In genomic region chr7:24885305-24885704, GRCh38 we compare ENCODE assay signal across 18 cellular contexts.
A peak's percentile ranks its signal among the peaks of the same experiment; 100 is the strongest.
DNase-seq lines count a peak whose midpoint lies in the region; ATAC-seq and TF ChIP-seq lines count a peak whose summit lies in the region.
"Had no signal": no experiment of that assay in that cellular context is flagged by ENCODE, and none has a peak within 500 bp of the region (broad histone marks: within the 10 kb centered on the region; RNA-seq: fewer than 3 reads in every experiment).

No MANE protein-coding gene starts in this region.

- WGBS in psoas muscle, 3 donors: 25 to 55% (median 30%) methylated on average over 2 of the region's 2 CpGs

- H3K4me1 Mint-ChIP-seq in activated T-helper 2 cell treated with anti-CD3 and anti-CD28 coated beads, Interferon-gamma antibody, Interleukin-2, Interleukin-4, amounts not matched to agents 10 μg/mL and 5 μg/mL and 100 μg/mL, durations not matched to agents 14 hours and 24 hours and 36 hours (ENCODE audit: low read depth): peaks cover 73% of the 10 kb centered on the region

- DNase-seq in NOMO-1 treated with DMSO at 0.1 percent for 48 hours (lab: John Stamatoyannopoulos, UW; ENCODE audit: unreplicated experiment) (peak; percentile 7), NOMO-1 (lab: John Stamatoyannopoulos, UW; ENCODE audit: unreplicated experiment in 2 of 2) (no peak), NCI-H2107 treated with DMSO at 0.1 percent for 48 hours (lab: John Stamatoyannopoulos, UW; ENCODE audit: unreplicated experiment) (peak; percentile 98), psoas muscle (no peak)
- DNase-seq in activated T-helper 2 cell treated with anti-CD3 and anti-CD28 coated beads, Interferon-gamma antibody, Interleukin-2, Interleukin-4, amounts not matched to agents 10 μg/mL and 5 μg/mL and 100 μg/mL, durations not matched to agents 14 hours and 24 hours and 36 hours (ENCODE audit: low spot score): no peak
- DNase-seq: activated B cell treated with CpG ODN at 0.5 μM for 24 hours; activated CD8-positive, alpha-beta memory T cell treated with anti-CD3 and anti-CD28 coated beads, Interleukin-2, amount 50 U/mL, for 48 hours; foreskin melanocyte; naive thymus-derived CD4-positive, alpha-beta T cell; NCI-H446 treated with DMSO at 0.1 percent for 48 hours; Peyer's patch; retina; substantia nigra had no signal

- H3K27ac ChIP-seq in psoas muscle: peak overlapping the region; percentile 44
- H3K27ac ChIP-seq: Peyer's patch had no signal

- H3K9me3 ChIP-seq in psoas muscle: no peaks in the 10 kb centered on the region
- H3K9me3 ChIP-seq: Peyer's patch had no signal

- H3K36me3 ChIP-seq in psoas muscle (ENCODE audit: insufficient read depth in 1 of 2, low read depth in 1 of 2): no peaks in the 10 kb centered on the region
- H3K36me3 ChIP-seq: Peyer's patch had no signal

- intact Hi-C loops in activated T-helper 2 cell treated with anti-CD3 and anti-CD28 coated beads, Interferon-gamma antibody, Interleukin-2, Interleukin-4, amounts not matched to agents 10 μg/mL and 5 μg/mL and 100 μg/mL, durations not matched to agents 14 hours and 24 hours and 36 hours (cut with micrococcal nuclease): no loop called here
- intact Hi-C loops in psoas muscle (cut with DNase I): no loop called here

- H3K4me1 ChIP-seq in psoas muscle: peaks cover 31% of the 10 kb centered on the region

- no peak for TF ChIP-seq CTCF in psoas muscle (IDR thresholded peaks at IDR 0.05)

- no peaks in the 10 kb centered on the region for H3K9me3 Mint-ChIP-seq in activated T-helper 2 cell treated with anti-CD3 and anti-CD28 coated beads, Interferon-gamma antibody, Interleukin-2, Interleukin-4, amounts not matched to agents 10 μg/mL and 5 μg/mL and 100 μg/mL, durations not matched to agents 14 hours and 24 hours and 36 hours
- H3K9me3 Mint-ChIP-seq: activated B cell treated with CpG ODN at 0.5 μM for 24 hours; activated naive CD4-positive, alpha-beta T cell treated with anti-CD3 and anti-CD28 coated beads, Interleukin-2, amount 50 U/mL, for 72 hours; central memory CD8-positive, alpha-beta T cell; naive thymus-derived CD4-positive, alpha-beta T cell had no signal

- no peaks in the 10 kb centered on the region for H3K27me3 ChIP-seq in psoas muscle (ENCODE audit: insufficient read depth in 3 of 3, low read length in 2 of 3)
- H3K27me3 ChIP-seq: Peyer's patch had no signal

- no peaks in the 10 kb centered on the region for H3K27me3 Mint-ChIP-seq in activated T-helper 2 cell treated with anti-CD3 and anti-CD28 coated beads, Interferon-gamma antibody, Interleukin-2, Interleukin-4, amounts not matched to agents 10 μg/mL and 5 μg/mL and 100 μg/mL, durations not matched to agents 14 hours and 24 hours and 36 hours (ENCODE audit: low read depth)
- H3K27me3 Mint-ChIP-seq: activated B cell treated with CpG ODN at 0.5 μM for 24 hours; central memory CD8-positive, alpha-beta T cell; naive thymus-derived CD4-positive, alpha-beta T cell had no signal

- no peak overlapping the region for H3K4me3 Mint-ChIP-seq in activated T-helper 2 cell treated with anti-CD3 and anti-CD28 coated beads, Interferon-gamma antibody, Interleukin-2, Interleukin-4, amounts not matched to agents 10 μg/mL and 5 μg/mL and 100 μg/mL, durations not matched to agents 14 hours and 24 hours and 36 hours (ENCODE audit: low read depth)
- H3K4me3 Mint-ChIP-seq: activated B cell treated with CpG ODN at 0.5 μM for 24 hours; central memory CD8-positive, alpha-beta T cell; naive thymus-derived CD4-positive, alpha-beta T cell had no signal

- H3K36me3 Mint-ChIP-seq in activated T-helper 2 cell treated with anti-CD3 and anti-CD28 coated beads, Interferon-gamma antibody, Interleukin-2, Interleukin-4, amounts not matched to agents 10 μg/mL and 5 μg/mL and 100 μg/mL, durations not matched to agents 14 hours and 24 hours and 36 hours (ENCODE audit: low read depth): peaks cover 73% of the 10 kb centered on the region

- H3K4me3 ChIP-seq in psoas muscle: no peak overlapping the region
- H3K4me3 ChIP-seq: Peyer's patch had no signal

- H3K27ac Mint-ChIP-seq in activated T-helper 2 cell treated with anti-CD3 and anti-CD28 coated beads, Interferon-gamma antibody, Interleukin-2, Interleukin-4, amounts not matched to agents 10 μg/mL and 5 μg/mL and 100 μg/mL, durations not matched to agents 14 hours and 24 hours and 36 hours: peak overlapping the region; percentile 33
- H3K27ac Mint-ChIP-seq: activated B cell treated with CpG ODN at 0.5 μM for 24 hours; activated naive CD4-positive, alpha-beta T cell treated with anti-CD3 and anti-CD28 coated beads, Interleukin-2, amount 50 U/mL, for 72 hours; naive thymus-derived CD4-positive, alpha-beta T cell had no signal

- ATAC-seq in psoas muscle: peak in 3 of 4 donors; percentile 53 to 78 (median 60)
- ATAC-seq in HG02938 (IDR thresholded peaks at IDR 0.05; ENCODE audit: unreplicated experiment): no peak
- no peak for ATAC-seq in GM18870 (IDR thresholded peaks at IDR 0.05; ENCODE audit: unreplicated experiment)
- no peak for ATAC-seq in GM21360 (IDR thresholded peaks at IDR 0.05; ENCODE audit: unreplicated experiment)
- ATAC-seq: activated naive CD4-positive, alpha-beta T cell treated with anti-CD3 and anti-CD28 coated beads, Interleukin-2, amount 50 U/mL, for 72 hours; naive thymus-derived CD4-positive, alpha-beta T cell had no signal

Comparison
In these comparisons a context has a peak if more than half of its experiments do, and no peak if none do; other contexts are left out.
1. DNase-seq: peak in NOMO-1 treated with DMSO at 0.1 percent for 48 hours (single experiment) and NCI-H2107 treated with DMSO at 0.1 percent for 48 hours (single experiment); none in NOMO-1 (0 of 2), activated T-helper 2 cell treated with anti-CD3 and anti-CD28 coated beads, Interferon-gamma antibody, Interleukin-2, Interleukin-4, amounts not matched to agents 10 μg/mL and 5 μg/mL and 100 μg/mL, durations not matched to agents 14 hours and 24 hours and 36 hours (single experiment) and psoas muscle (0 of 2).
2. ATAC-seq: peak in psoas muscle (3 of 4); none in HG02938 (single experiment), GM18870 (single experiment) and GM21360 (single experiment).